1 cellular context compared by ENCODE assay signal in the genomic region with DNA sequence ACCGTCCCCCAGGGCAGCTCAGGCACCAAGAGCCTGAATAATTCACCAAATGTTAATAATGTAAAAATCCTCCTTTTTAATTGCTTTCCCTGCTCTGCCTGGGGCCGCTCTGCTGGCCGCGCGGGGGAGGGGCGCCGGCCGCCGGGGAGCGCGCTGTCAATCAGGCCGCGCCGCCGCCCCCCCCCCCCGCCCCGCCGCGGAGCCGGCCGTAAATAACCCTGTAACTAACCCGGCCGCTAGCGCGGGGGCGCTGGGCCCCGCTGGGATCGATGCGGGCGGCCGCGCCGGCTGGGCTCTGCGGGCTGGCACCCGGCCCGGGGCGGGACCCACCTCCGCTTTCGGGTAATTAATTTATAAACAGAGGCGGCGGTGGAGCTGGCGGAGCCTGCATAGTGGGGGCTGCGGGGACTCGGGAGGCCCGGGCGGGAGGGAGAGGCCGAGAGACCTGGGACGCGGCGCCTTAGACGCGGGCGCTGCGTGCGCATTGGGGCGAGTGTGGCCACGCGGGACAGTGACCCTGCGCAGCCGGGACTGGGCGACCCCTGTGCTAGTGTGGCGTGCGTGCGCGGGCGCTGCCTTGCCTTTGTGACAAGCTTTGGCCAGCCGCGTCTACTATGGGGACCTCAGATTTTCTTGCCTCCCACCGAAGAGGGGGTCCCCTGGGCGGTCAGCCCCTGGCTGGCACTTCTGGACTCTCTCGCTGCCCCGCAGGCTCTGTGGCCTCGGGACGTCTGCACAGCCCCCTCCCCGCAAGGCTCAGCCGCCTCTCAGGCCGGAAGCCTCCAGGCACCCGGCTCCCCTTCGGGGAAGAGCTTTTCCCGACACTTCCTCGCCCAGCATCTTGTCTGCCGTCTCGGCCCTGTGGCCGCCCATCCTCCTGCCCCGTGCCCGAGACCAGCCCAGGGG.
TF ChIP-seq lines count a peak whose summit lies in the region.

No MANE protein-coding gene starts in this region.

TF ChIP-seq in HEK293, 187 proteins besides CTCF, POLR2A, EP300 and RAD21 (continued from another document and continues in another):
- TF ChIP-seq, protein P1, sequence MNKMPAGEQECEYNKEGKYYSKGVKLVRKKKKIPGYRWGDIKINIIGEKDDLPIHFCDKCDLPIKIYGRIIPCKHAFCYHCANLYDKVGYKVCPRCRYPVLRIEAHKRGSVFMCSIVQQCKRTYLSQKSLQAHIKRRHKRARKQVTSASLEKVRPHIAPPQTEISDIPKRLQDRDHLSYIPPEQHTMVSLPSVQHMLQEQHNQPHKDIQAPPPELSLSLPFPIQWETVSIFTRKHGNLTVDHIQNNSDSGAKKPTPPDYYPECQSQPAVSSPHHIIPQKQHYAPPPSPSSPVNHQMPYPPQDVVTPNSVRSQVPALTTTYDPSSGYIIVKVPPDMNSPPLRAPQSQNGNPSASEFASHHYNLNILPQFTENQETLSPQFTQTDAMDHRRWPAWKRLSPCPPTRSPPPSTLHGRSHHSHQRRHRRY (tag by site-specific recombination; IDR thresholded peaks at IDR 0.05) = no peak
- TF ChIP-seq ZNF747 (tag by site-specific recombination; IDR thresholded peaks at IDR 0.05) = no peak
- no peak for TF ChIP-seq ZNF560 (tag by site-specific recombination; IDR thresholded peaks at IDR 0.05; ENCODE audit: borderline replicate concordance)
- TF ChIP-seq, protein P2, sequence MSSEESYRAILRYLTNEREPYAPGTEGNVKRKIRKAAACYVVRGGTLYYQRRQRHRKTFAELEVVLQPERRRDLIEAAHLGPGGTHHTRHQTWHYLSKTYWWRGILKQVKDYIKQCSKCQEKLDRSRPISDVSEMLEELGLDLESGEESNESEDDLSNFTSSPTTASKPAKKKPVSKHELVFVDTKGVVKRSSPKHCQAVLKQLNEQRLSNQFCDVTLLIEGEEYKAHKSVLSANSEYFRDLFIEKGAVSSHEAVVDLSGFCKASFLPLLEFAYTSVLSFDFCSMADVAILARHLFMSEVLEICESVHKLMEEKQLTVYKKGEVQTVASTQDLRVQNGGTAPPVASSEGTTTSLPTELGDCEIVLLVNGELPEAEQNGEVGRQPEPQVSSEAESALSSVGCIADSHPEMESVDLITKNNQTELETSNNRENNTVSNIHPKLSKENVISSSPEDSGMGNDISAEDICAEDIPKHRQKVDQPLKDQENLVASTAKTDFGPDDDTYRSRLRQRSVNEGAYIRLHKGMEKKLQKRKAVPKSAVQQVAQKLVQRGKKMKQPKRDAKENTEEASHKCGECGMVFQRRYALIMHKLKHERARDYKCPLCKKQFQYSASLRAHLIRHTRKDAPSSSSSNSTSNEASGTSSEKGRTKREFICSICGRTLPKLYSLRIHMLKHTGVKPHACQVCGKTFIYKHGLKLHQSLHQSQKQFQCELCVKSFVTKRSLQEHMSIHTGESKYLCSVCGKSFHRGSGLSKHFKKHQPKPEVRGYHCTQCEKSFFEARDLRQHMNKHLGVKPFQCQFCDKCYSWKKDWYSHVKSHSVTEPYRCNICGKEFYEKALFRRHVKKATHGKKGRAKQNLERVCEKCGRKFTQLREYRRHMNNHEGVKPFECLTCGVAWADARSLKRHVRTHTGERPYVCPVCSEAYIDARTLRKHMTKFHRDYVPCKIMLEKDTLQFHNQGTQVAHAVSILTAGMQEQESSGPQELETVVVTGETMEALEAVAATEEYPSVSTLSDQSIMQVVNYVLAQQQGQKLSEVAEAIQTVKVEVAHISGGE (tag by site-specific recombination; conservative IDR thresholded peaks at IDR 0.05; ENCODE audit: low read depth) = peak; percentile 80
- TF ChIP-seq KLF17 (tag by site-specific recombination; IDR thresholded peaks at IDR 0.05) = peak; percentile 71; the same call in 1 of the 2 replicates
- TF ChIP-seq ZNF335 (tag by site-specific recombination; conservative IDR thresholded peaks at IDR 0.05) = no peak
- peak; percentile 30; the same call in 1 of the 2 replicates for TF ChIP-seq MZF1 (tag by site-specific recombination; IDR thresholded peaks at IDR 0.05; ENCODE audit: borderline replicate concordance)
- TF ChIP-seq ZNF791 (tag by site-specific recombination; IDR thresholded peaks at IDR 0.05) = no peak
- no peak for TF ChIP-seq ZFP3 (tag by site-specific recombination; IDR thresholded peaks at IDR 0.05; ENCODE audit: low read depth)
- 0 out of 2 replicates have a peak, but pooled peaks have one; percentile 4 for TF ChIP-seq ZNF10 (tag by site-specific recombination; IDR thresholded peaks at IDR 0.05)
- no peak for TF ChIP-seq ZNF488 (tag by site-specific recombination; IDR thresholded peaks at IDR 0.05)
- TF ChIP-seq, protein P3, sequence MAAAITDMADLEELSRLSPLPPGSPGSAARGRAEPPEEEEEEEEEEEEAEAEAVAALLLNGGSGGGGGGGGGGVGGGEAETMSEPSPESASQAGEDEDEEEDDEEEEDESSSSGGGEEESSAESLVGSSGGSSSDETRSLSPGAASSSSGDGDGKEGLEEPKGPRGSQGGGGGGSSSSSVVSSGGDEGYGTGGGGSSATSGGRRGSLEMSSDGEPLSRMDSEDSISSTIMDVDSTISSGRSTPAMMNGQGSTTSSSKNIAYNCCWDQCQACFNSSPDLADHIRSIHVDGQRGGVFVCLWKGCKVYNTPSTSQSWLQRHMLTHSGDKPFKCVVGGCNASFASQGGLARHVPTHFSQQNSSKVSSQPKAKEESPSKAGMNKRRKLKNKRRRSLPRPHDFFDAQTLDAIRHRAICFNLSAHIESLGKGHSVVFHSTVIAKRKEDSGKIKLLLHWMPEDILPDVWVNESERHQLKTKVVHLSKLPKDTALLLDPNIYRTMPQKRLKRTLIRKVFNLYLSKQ (tag by site-specific recombination; IDR thresholded peaks at IDR 0.05; ENCODE audit: borderline replicate concordance) = no peak
- no peak for TF ChIP-seq ZNF514 (tag by site-specific recombination; IDR thresholded peaks at IDR 0.05)
- TF ChIP-seq ZNF654 (tag by site-specific recombination; IDR thresholded peaks at IDR 0.05; ENCODE audit: low read depth) = no peak
- no peak for TF ChIP-seq YY2 (tag by site-specific recombination; IDR thresholded peaks at IDR 0.05)
- no peak for TF ChIP-seq ZNF585B (tag by site-specific recombination; IDR thresholded peaks at IDR 0.05)
- peak; percentile 49; the same call in 1 of the 2 replicates for TF ChIP-seq ZNF391 (tag by site-specific recombination; IDR thresholded peaks at IDR 0.05; ENCODE audit: borderline replicate concordance, low read depth)
- TF ChIP-seq BCL11A (tag by site-specific recombination; IDR thresholded peaks at IDR 0.05; ENCODE audit: low read depth) = no peak; the same call in 1 of the 2 replicates
- no peak for TF ChIP-seq ZSCAN23 (tag by site-specific recombination; IDR thresholded peaks at IDR 0.05)
- TF ChIP-seq ZNF600 (tag by site-specific recombination; IDR thresholded peaks at IDR 0.05) = 0 out of 2 replicates have a peak, but pooled peaks have one; percentile 47
- no peak for TF ChIP-seq HOXA7 (CRISPR knock-in tag; IDR thresholded peaks at IDR 0.05; ENCODE audit: borderline replicate concordance)
- TF ChIP-seq ZNF366 (tag by site-specific recombination; conservative IDR thresholded peaks at IDR 0.05) = no peak
- TF ChIP-seq RBAK (tag by site-specific recombination; IDR thresholded peaks at IDR 0.05) = no peak
- TF ChIP-seq ZBTB44 (tag by site-specific recombination; IDR thresholded peaks at IDR 0.05) = peak; percentile 91
- TF ChIP-seq, protein P4, sequence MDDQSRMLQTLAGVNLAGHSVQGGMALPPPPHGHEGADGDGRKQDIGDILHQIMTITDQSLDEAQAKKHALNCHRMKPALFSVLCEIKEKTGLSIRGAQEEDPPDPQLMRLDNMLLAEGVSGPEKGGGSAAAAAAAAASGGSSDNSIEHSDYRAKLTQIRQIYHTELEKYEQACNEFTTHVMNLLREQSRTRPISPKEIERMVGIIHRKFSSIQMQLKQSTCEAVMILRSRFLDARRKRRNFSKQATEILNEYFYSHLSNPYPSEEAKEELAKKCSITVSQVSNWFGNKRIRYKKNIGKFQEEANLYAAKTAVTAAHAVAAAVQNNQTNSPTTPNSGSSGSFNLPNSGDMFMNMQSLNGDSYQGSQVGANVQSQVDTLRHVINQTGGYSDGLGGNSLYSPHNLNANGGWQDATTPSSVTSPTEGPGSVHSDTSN (CRISPR knock-in tag; IDR thresholded peaks at IDR 0.05) = no peak
- TF ChIP-seq, protein P5, sequence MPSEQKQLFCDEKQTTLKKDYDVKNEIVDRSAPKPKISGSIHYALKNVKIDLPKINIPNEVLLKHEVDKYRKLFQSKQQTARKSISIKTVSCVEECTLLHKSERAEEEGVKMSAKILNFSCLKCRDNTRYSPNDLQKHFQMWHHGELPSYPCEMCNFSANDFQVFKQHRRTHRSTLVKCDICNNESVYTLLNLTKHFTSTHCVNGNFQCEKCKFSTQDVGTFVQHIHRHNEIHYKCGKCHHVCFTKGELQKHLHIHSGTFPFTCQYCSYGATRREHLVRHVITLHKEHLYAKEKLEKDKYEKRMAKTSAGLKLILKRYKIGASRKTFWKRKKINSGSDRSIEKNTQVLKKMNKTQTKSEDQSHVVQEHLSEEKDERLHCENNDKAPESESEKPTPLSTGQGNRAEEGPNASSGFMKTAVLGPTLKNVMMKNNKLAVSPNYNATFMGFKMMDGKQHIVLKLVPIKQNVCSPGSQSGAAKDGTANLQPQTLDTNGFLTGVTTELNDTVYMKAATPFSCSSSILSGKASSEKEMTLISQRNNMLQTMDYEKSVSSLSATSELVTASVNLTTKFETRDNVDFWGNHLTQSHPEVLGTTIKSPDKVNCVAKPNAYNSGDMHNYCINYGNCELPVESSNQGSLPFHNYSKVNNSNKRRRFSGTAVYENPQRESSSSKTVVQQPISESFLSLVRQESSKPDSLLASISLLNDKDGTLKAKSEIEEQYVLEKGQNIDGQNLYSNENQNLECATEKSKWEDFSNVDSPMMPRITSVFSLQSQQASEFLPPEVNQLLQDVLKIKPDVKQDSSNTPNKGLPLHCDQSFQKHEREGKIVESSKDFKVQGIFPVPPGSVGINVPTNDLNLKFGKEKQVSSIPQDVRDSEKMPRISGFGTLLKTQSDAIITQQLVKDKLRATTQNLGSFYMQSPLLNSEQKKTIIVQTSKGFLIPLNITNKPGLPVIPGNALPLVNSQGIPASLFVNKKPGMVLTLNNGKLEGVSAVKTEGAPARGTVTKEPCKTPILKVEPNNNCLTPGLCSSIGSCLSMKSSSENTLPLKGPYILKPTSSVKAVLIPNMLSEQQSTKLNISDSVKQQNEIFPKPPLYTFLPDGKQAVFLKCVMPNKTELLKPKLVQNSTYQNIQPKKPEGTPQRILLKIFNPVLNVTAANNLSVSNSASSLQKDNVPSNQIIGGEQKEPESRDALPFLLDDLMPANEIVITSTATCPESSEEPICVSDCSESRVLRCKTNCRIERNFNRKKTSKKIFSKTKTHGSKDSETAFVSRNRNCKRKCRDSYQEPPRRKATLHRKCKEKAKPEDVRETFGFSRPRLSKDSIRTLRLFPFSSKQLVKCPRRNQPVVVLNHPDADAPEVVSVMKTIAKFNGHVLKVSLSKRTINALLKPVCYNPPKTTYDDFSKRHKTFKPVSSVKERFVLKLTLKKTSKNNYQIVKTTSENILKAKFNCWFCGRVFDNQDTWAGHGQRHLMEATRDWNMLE (tag by site-specific recombination; conservative IDR thresholded peaks at IDR 0.05; ENCODE audit: low read depth) = no peak
- peak; percentile 37 for TF ChIP-seq ZNF629 (tag by site-specific recombination; IDR thresholded peaks at IDR 0.05)
- no peak for TF ChIP-seq ZNF112 (tag by site-specific recombination; IDR thresholded peaks at IDR 0.05)
- peak; percentile 89 for TF ChIP-seq HIC1 (tag by site-specific recombination; IDR thresholded peaks at IDR 0.05)
- TF ChIP-seq PRDM1 (tag by site-specific recombination; IDR thresholded peaks at IDR 0.05) = no peak
- no peak for TF ChIP-seq ZNF626 (tag by site-specific recombination; IDR thresholded peaks at IDR 0.05)
